Comparison of ENCODE assay signal across 8 cellular contexts in genomic region chr1:156591181-156591431, GRCh38. TPM values are rescaled to one million over a fixed set of nuclear protein-coding genes. Genes with fewer than 3 reads are reported as not detected.
DNase-seq lines count a peak whose midpoint lies in the region; ATAC-seq, FAIRE-seq and TF ChIP-seq lines count a peak whose summit lies in the region.

No MANE protein-coding gene starts in this region.

- CTCF ChIA-PET in AG04449 (lab: Yijun Ruan, JAX) = interaction anchor here (0.7 to 4.5 kb wide), 10 partner anchors 9 to 206 kb away, joined by 4 to 51 read pairs (median 5); partner anchors contain the start of gene GPATCH4
- CTCF ChIA-PET in HEK293T (lab: Yijun Ruan, JAX) = interaction anchor here (0.7 to 2.2 kb wide), 9 partner anchors 8 to 205 kb away, joined by 3 to 11 read pairs (median 3); partner anchors contain the start of gene GPATCH4

- ATAC-seq in lung (ENCODE audit: insufficient read depth, low FRiP score) (no peak), GM18519 (IDR thresholded peaks at IDR 0.05; ENCODE audit: low FRiP score, unreplicated experiment) (no peak)

- intact Hi-C loops in vagina (cut with DNase I) = no loop called here

- H3K27me3 ChIP-seq in lung (ENCODE audit: control insufficient read depth, insufficient read depth) = no peaks in the 10 kb centered on the region
- no peaks in the 10 kb centered on the region for H3K27me3 ChIP-seq in vagina

- POLR2A ChIA-PET in AG04449 (lab: Yijun Ruan, JAX) = interaction anchor here (0.5 to 1.9 kb wide), 10 partner anchors 9 to 326 kb away, joined by 3 to 6 read pairs (median 4); partner anchors contain the start of gene GPATCH4
- POLR2A ChIA-PET in HEK293T (lab: Yijun Ruan, JAX) = interaction anchor here (0.8 to 4.3 kb wide), 23 partner anchors 10 to 169 kb away, joined by 3 to 57 read pairs (median 5); partner anchors contain the start of genes GPATCH4, HAPLN2, ISG20L2 and MEF2D

- no peak for FAIRE-seq in frontal cortex (lab: Jason Lieb, UNC)

- no peak for DNase-seq in AG04449 (ENCODE audit: low read depth, low spot score)
- DNase-seq in HEK293T (ENCODE audit: extremely low spot score) = no peak
- DNase-seq in lung (ENCODE audit: low spot score) = no peak
- no peak for DNase-seq in vagina (ENCODE audit: extremely low spot score in 2 of 2)
- no peak for DNase-seq in NCI-H1694 treated with DMSO at 0.1 percent for 48 hours (lab: John Stamatoyannopoulos, UW)
- no peak for DNase-seq in frontal cortex (ENCODE audit: low spot score in 2 of 2)

- H3K36me3 ChIP-seq in lung (ENCODE audit: control insufficient read depth in 2 of 2, insufficient read depth in 2 of 2, low read length in 2 of 2) = peaks cover 0 to 22% of the 10 kb centered on the region in 2 donors
- peaks cover 0 to 19% of the 10 kb centered on the region in 2 donors for H3K36me3 ChIP-seq in vagina

- H3K4me3 ChIP-seq in AG04449 (ENCODE audit: low read depth, low read length) (peak overlapping the region; percentile 83), lung (peak overlapping the region; percentile 54), vagina (peak overlapping the region; percentile 65 to 81)

- no peak for TF ChIP-seq CTCF in AG04449 (IDR thresholded peaks at IDR 0.05; ENCODE audit: insufficient read depth, low read length, missing control alignments)
- TF ChIP-seq CTCF in lung (IDR thresholded peaks at IDR 0.05; ENCODE audit: control extremely low read depth, extremely low read depth) = no peak
- TF ChIP-seq CTCF in vagina (IDR thresholded peaks at IDR 0.05) = no peak

- H3K27ac ChIP-seq in angular gyrus (ENCODE audit: low read depth, low read length) = peak overlapping the region; percentile 86
- H3K27ac ChIP-seq in lung (ENCODE audit: low read depth in 1 of 2, low read length in 1 of 2) = peak overlapping the region; percentile 91
- peak overlapping the region; percentile 84 for H3K27ac ChIP-seq in vagina

- TF ChIP-seq POLR2A in vagina (IDR thresholded peaks at IDR 0.05) = no peak

- 22 to 23% methylated on average over 6 of the region's 6 CpGs for WGBS in lung, 2 donors

- H3K4me1 ChIP-seq in lung (ENCODE audit: control insufficient read depth in 2 of 2, insufficient read depth in 2 of 2, low read length in 2 of 2) (peaks cover 0 to 3% of the 10 kb centered on the region in 2 donors), vagina (peaks cover 20% of the 10 kb centered on the region)

- no peaks in the 10 kb centered on the region for H3K9me3 ChIP-seq in lung (ENCODE audit: control insufficient read depth in 2 of 2, insufficient read depth in 1 of 2, low read length in 1 of 2)
- no peaks in the 10 kb centered on the region for H3K9me3 ChIP-seq in vagina

TF ChIP-seq in HEK293T, 16 proteins besides CTCF, POLR2A, EP300 and RAD21:
- TF ChIP-seq LEF1 (IDR thresholded peaks at IDR 0.05; ENCODE audit: borderline replicate concordance) (no peak), NFRKB (IDR thresholded peaks at IDR 0.05) (no peak), FOXM1 (IDR thresholded peaks at IDR 0.05; ENCODE audit: borderline replicate concordance) (no peak), ARNT (IDR thresholded peaks at IDR 0.05) (no peak), CTBP1 (IDR thresholded peaks at IDR 0.05; ENCODE audit: borderline replicate concordance) (no peak), HDGF (IDR thresholded peaks at IDR 0.05; ENCODE audit: borderline replicate concordance) (0 out of 2 replicates have a peak, but pooled peaks have one; percentile 24), TARDBP (IDR thresholded peaks at IDR 0.05) (no peak)

RNA-seq across cellular contexts. Expression of gene NAXE, which starts 0.5 kb away (rescaled TPM):
- total RNA-seq in lung = 10 to 100 TPM; 38.1 to 95.8 TPM
- polyA plus RNA-seq in lung = 10 to 100 TPM; 74.1 to 83.5 TPM
- total RNA-seq in vagina = 46.7 TPM
- 34.6 TPM for total RNA-seq in frontal cortex

RNA-seq across cellular contexts. Expression of gene GPATCH4, which starts 10.2 kb away (rescaled TPM):
- total RNA-seq in lung = 10 to 100 TPM; 11.9 to 30.6 TPM
- polyA plus RNA-seq in lung = 10 to 100 TPM; 18.6 to 34.3 TPM
- total RNA-seq in vagina = 25.8 TPM
- 5.7 TPM for total RNA-seq in frontal cortex

RNA-seq across cellular contexts. Expression of gene TTC24, which starts 11.6 kb away (rescaled TPM):
- total RNA-seq in lung = under 1 TPM in 1 of 2 donors, not detected in 1; 0.23 TPM
- under 1 TPM; 0.12 to 0.31 TPM for polyA plus RNA-seq in lung
- total RNA-seq in vagina = not detected
- total RNA-seq in frontal cortex = not detected

RNA-seq across cellular contexts. Expression of gene IQGAP3, which starts 18.7 kb away (rescaled TPM):
- total RNA-seq in lung (1 to 10 TPM; 1.0 to 3.4 TPM), vagina (2.9 TPM), frontal cortex (1.2 TPM)
- polyA plus RNA-seq in lung = 1 to 10 TPM in 1 of 2 donors, under 1 TPM in 1; 0.42 to 1.3 TPM

RNA-seq across cellular contexts. Expression of gene HAPLN2, which starts 28.1 kb away (rescaled TPM):
- total RNA-seq in lung = under 1 TPM in 1 of 2 donors, not detected in 1; 0.18 TPM
- polyA plus RNA-seq in lung = under 1 TPM; 0.24 to 0.31 TPM
- not detected for total RNA-seq in vagina
- total RNA-seq in frontal cortex = 0.41 TPM
